30 cellular contexts compared by ENCODE assay signal in genomic region chr11:58392741-58393140, GRCh38. TPM values are rescaled to one million over a fixed set of nuclear protein-coding genes. Genes with fewer than 3 reads are reported as not detected.
DNase-seq lines count a peak whose midpoint lies in the region; ATAC-seq and TF ChIP-seq lines count a peak whose summit lies in the region.
"Had no signal": no experiment of that assay in that cellular context is flagged by ENCODE, and none has a peak within 500 bp of the region (broad histone marks: within the 10 kb centered on the region; RNA-seq: fewer than 3 reads in every experiment).

No MANE protein-coding gene starts in this region.

- H3K27ac ChIP-seq in ACC112 (ENCODE audit: low read depth, low read length) (peak overlapping the region; percentile 50), RWPE1 (no peak overlapping the region), foreskin keratinocyte (peak overlapping the region; percentile 4)
- H3K27ac ChIP-seq: esophagus squamous epithelium, gastrocnemius medialis had no signal

- DNase-seq in HFFc6: no peak
- DNase-seq in RWPE1 (ENCODE audit: low spot score): peak; percentile 7
- DNase-seq in foreskin keratinocyte: peak; percentile 23 to 50
- DNase-seq in SIG-M5 (lab: John Stamatoyannopoulos, UW): no peak
- no peak for DNase-seq in cardiac septum (ENCODE audit: low spot score)
- no peak for DNase-seq in hippocampal formation (lab: John Stamatoyannopoulos, UW)
- DNase-seq in activated CD8-positive, alpha-beta memory T cell treated with anti-CD3 and anti-CD28 coated beads, Interleukin-2, amount 10 ng/mL, durations not matched to agents 7 days and 5 days: no peak
- DNase-seq: activated CD4-positive, alpha-beta T cell treated with anti-CD3 and anti-CD28 coated beads, Interleukin-2, amount 50 U/mL, for 4 hours; activated naive CD4-positive, alpha-beta T cell; activated naive CD8-positive, alpha-beta T cell treated with anti-CD3 and anti-CD28 coated beads, Interleukin-2, amount 50 U/mL, for 24 hours; dermis blood vessel endothelial cell; DND-41; endodermal cell; esophagus squamous epithelium; gastrocnemius medialis; KG1; mucosa of descending colon; NCI-H1417 treated with DMSO at 0.1 percent for 48 hours; NCI-H345; stimulated activated naive B cell treated with anti-CD40 and anti-IgM and Interleukin-4, amounts not matched to agents 10 μg/mL and 1 μg/mL and 100 μg/mL, for 72 hours; substantia nigra; T-helper 17 cell had no signal

- 0 out of 2 replicates have a peak overlapping the region, but pooled peaks have one; percentile 33 for H3K4me3 ChIP-seq in ACC112 (ENCODE audit: low read depth, low read length)
- H3K4me3 ChIP-seq: esophagus squamous epithelium, gastrocnemius medialis, lung, mucosa of descending colon had no signal

- peaks cover 29% of the 10 kb centered on the region for H3K36me3 Mint-ChIP-seq in HFFc6 (ENCODE audit: low read depth)
- no peaks in the 10 kb centered on the region for H3K36me3 Mint-ChIP-seq in activated CD8-positive, alpha-beta memory T cell treated with anti-CD3 and anti-CD28 coated beads, Interleukin-2, amount 10 ng/mL, durations not matched to agents 7 days and 5 days
- H3K36me3 Mint-ChIP-seq: natural killer cell treated with Interleukin-12 subunit alpha and Interleukin-12 subunit beta and Interleukin-15 and Interleukin-18, amount 100 ng/mL, for 72 hours had no signal

- TF ChIP-seq CTCF in HFFc6 (IDR thresholded peaks at IDR 0.05) (no peak), RWPE1 (conservative IDR thresholded peaks at IDR 0.05; ENCODE audit: low read depth) (no peak), foreskin keratinocyte (conservative IDR thresholded peaks at IDR 0.05) (no peak)

- no peaks in the 10 kb centered on the region for H3K79me2 ChIP-seq in ACC112 (ENCODE audit: control insufficient read depth, insufficient read depth, low read length, unreplicated experiment)

- H3K4me1 ChIP-seq in ACC112 (ENCODE audit: control insufficient read depth, insufficient read depth, low read length, unreplicated experiment): peaks cover 38% of the 10 kb centered on the region
- H3K4me1 ChIP-seq in foreskin keratinocyte: peaks cover 50% of the 10 kb centered on the region
- H3K4me1 ChIP-seq: esophagus squamous epithelium, gastrocnemius medialis had no signal

- H3K9me3 Mint-ChIP-seq in HFFc6: peaks cover 18% of the 10 kb centered on the region
- peaks cover 10% of the 10 kb centered on the region for H3K9me3 Mint-ChIP-seq in activated CD8-positive, alpha-beta memory T cell treated with anti-CD3 and anti-CD28 coated beads, Interleukin-2, amount 10 ng/mL, durations not matched to agents 7 days and 5 days (ENCODE audit: low read depth)

- CTCF ChIA-PET in RWPE1 (lab: Yijun Ruan, JAX): interaction anchor here (0.6 kb wide), 1 partner anchor 189 kb away, joined by 3 read pairs; no protein-coding TSS in a partner anchor
- CTCF ChIA-PET in activated CD8-positive, alpha-beta memory T cell treated with anti-CD3 and anti-CD28 coated beads, Interleukin-2, amount 10 ng/mL, durations not matched to agents 7 days and 5 days (lab: Charles Lee): no interaction called here

- peaks cover 77% of the 10 kb centered on the region for H3K4me1 Mint-ChIP-seq in HFFc6 (ENCODE audit: low read depth)
- H3K4me1 Mint-ChIP-seq in activated CD8-positive, alpha-beta memory T cell treated with anti-CD3 and anti-CD28 coated beads, Interleukin-2, amount 10 ng/mL, durations not matched to agents 7 days and 5 days: no peaks in the 10 kb centered on the region
- H3K4me1 Mint-ChIP-seq: endodermal cell, T-helper 17 cell had no signal

- intact Hi-C loops in cardiac septum (cut with DNase I): no loop called here

- H3K27ac Mint-ChIP-seq in HFFc6: peak overlapping the region; percentile 71
- no peak overlapping the region for H3K27ac Mint-ChIP-seq in activated CD8-positive, alpha-beta memory T cell treated with anti-CD3 and anti-CD28 coated beads, Interleukin-2, amount 10 ng/mL, durations not matched to agents 7 days and 5 days
- H3K27ac Mint-ChIP-seq: activated naive CD8-positive, alpha-beta T cell treated with anti-CD3 and anti-CD28 coated beads, Interleukin-2, amount 50 U/mL, for 24 hours; endodermal cell; natural killer cell treated with Interleukin-12 subunit alpha and Interleukin-12 subunit beta and Interleukin-15 and Interleukin-18, amount 100 ng/mL, for 72 hours; stimulated activated naive B cell treated with anti-CD40 and anti-IgM and Interleukin-4, amounts not matched to agents 10 μg/mL and 1 μg/mL and 100 μg/mL, for 72 hours; T-helper 17 cell had no signal

- no peaks in the 10 kb centered on the region for H3K36me3 ChIP-seq in ACC112 (ENCODE audit: insufficient read depth, low read length)
- H3K36me3 ChIP-seq: esophagus squamous epithelium, gastrocnemius medialis had no signal

- peak overlapping the region; percentile 72 for H2AFZ ChIP-seq in ACC112 (ENCODE audit: low read length, unreplicated experiment)

- ATAC-seq in foreskin keratinocyte: peak; percentile 54
- ATAC-seq in activated CD8-positive, alpha-beta memory T cell treated with anti-CD3 and anti-CD28 coated beads, Interleukin-2, amount 10 ng/mL, durations not matched to agents 7 days and 5 days: no peak
- ATAC-seq: activated CD4-positive, CD25-positive, alpha-beta regulatory T cell treated with anti-CD3 and anti-CD28 coated beads, Interleukin-2, amount 50 U/mL, for 24 hours; activated naive CD8-positive, alpha-beta T cell treated with anti-CD3 and anti-CD28 coated beads, Interleukin-2, amount 50 U/mL, for 24 hours; gastrocnemius medialis; mucosa of descending colon; natural killer cell treated with Interleukin-12 subunit alpha and Interleukin-12 subunit beta and Interleukin-15 and Interleukin-18, amount 100 ng/mL, for 72 hours; stimulated activated naive B cell treated with anti-CD40 and anti-IgM and Interleukin-4, amounts not matched to agents 10 μg/mL and 1 μg/mL and 100 μg/mL, for 72 hours; T-helper 17 cell had no signal

- H3K4me3 Mint-ChIP-seq in HFFc6: peak overlapping the region; percentile 24
- no peak overlapping the region for H3K4me3 Mint-ChIP-seq in activated CD8-positive, alpha-beta memory T cell treated with anti-CD3 and anti-CD28 coated beads, Interleukin-2, amount 10 ng/mL, durations not matched to agents 7 days and 5 days
- H3K4me3 Mint-ChIP-seq: activated naive CD8-positive, alpha-beta T cell treated with anti-CD3 and anti-CD28 coated beads, Interleukin-2, amount 50 U/mL, for 24 hours; endodermal cell; natural killer cell treated with Interleukin-12 subunit alpha and Interleukin-12 subunit beta and Interleukin-15 and Interleukin-18, amount 100 ng/mL, for 72 hours; stimulated activated naive B cell treated with anti-CD40 and anti-IgM and Interleukin-4, amounts not matched to agents 10 μg/mL and 1 μg/mL and 100 μg/mL, for 72 hours; T-helper 17 cell had no signal

- no peaks in the 10 kb centered on the region for H3K27me3 ChIP-seq in ACC112 (ENCODE audit: insufficient read depth, low read length)
- H3K27me3 ChIP-seq in foreskin keratinocyte: no peaks in the 10 kb centered on the region
- H3K27me3 ChIP-seq: esophagus squamous epithelium, gastrocnemius medialis had no signal

- no peaks in the 10 kb centered on the region; the same call in 1 of the 2 replicates for H3K27me3 Mint-ChIP-seq in HFFc6 (ENCODE audit: insufficient read depth)
- no peaks in the 10 kb centered on the region for H3K27me3 Mint-ChIP-seq in activated CD8-positive, alpha-beta memory T cell treated with anti-CD3 and anti-CD28 coated beads, Interleukin-2, amount 10 ng/mL, durations not matched to agents 7 days and 5 days
- H3K27me3 Mint-ChIP-seq: activated naive CD8-positive, alpha-beta T cell treated with anti-CD3 and anti-CD28 coated beads, Interleukin-2, amount 50 U/mL, for 24 hours had no signal

- POLR2A ChIA-PET in RWPE1 (lab: Yijun Ruan, JAX; ENCODE audit: low non-redundant PET): no interaction called here

RNA-seq across cellular contexts. Expression of gene OR5B3, which starts 13.9 kb away (rescaled TPM):
- not detected for total RNA-seq in HFFc6 (2021; fragmentation: NEBNext Ultra II Directional; extraction: Animal tissue kit (Norgen Biotek cat#: 25700))
- not detected in 2 replicates for total RNA-seq in foreskin keratinocyte
- polyA plus RNA-seq in foreskin keratinocyte: not detected in 2 replicates
- total RNA-seq in cardiac septum: not detected
- not detected for total RNA-seq in activated CD8-positive, alpha-beta memory T cell treated with anti-CD3 and anti-CD28 coated beads, Interleukin-2, amount 10 ng/mL, durations not matched to agents 7 days and 5 days
- total RNA-seq: dermis blood vessel endothelial cell; endodermal cell; esophagus squamous epithelium; gastrocnemius medialis; lung; mucosa of descending colon; natural killer cell treated with Interleukin-12 subunit alpha and Interleukin-12 subunit beta and Interleukin-15 and Interleukin-18, amount 100 ng/mL, for 72 hours; omental fat pad; RPMI7951; skeletal muscle tissue; T-helper 17 cell; ureter had no signal
- polyA plus RNA-seq: lung had no signal

RNA-seq across cellular contexts. Expression of gene OR5B17, which starts 33.9 kb away (rescaled TPM):
- total RNA-seq in HFFc6 (2021; fragmentation: NEBNext Ultra II Directional; extraction: Animal tissue kit (Norgen Biotek cat#: 25700)): not detected
- total RNA-seq in foreskin keratinocyte (not detected in 2 replicates), cardiac septum (not detected)
- not detected in 2 replicates for polyA plus RNA-seq in foreskin keratinocyte
- total RNA-seq in activated CD8-positive, alpha-beta memory T cell treated with anti-CD3 and anti-CD28 coated beads, Interleukin-2, amount 10 ng/mL, durations not matched to agents 7 days and 5 days: not detected
- total RNA-seq: dermis blood vessel endothelial cell; endodermal cell; esophagus squamous epithelium; gastrocnemius medialis; lung; mucosa of descending colon; natural killer cell treated with Interleukin-12 subunit alpha and Interleukin-12 subunit beta and Interleukin-15 and Interleukin-18, amount 100 ng/mL, for 72 hours; omental fat pad; RPMI7951; skeletal muscle tissue; T-helper 17 cell; ureter had no signal
- polyA plus RNA-seq: lung had no signal

RNA-seq across cellular contexts. Expression of gene OR5B2, which starts 35.2 kb away (rescaled TPM):
- not detected for total RNA-seq in HFFc6 (2021; fragmentation: NEBNext Ultra II Directional; extraction: Animal tissue kit (Norgen Biotek cat#: 25700))
- total RNA-seq in foreskin keratinocyte (not detected in 2 replicates), cardiac septum (not detected)
- polyA plus RNA-seq in foreskin keratinocyte: not detected in 2 replicates
- not detected for total RNA-seq in activated CD8-positive, alpha-beta memory T cell treated with anti-CD3 and anti-CD28 coated beads, Interleukin-2, amount 10 ng/mL, durations not matched to agents 7 days and 5 days
- total RNA-seq: dermis blood vessel endothelial cell; endodermal cell; esophagus squamous epithelium; gastrocnemius medialis; lung; mucosa of descending colon; natural killer cell treated with Interleukin-12 subunit alpha and Interleukin-12 subunit beta and Interleukin-15 and Interleukin-18, amount 100 ng/mL, for 72 hours; omental fat pad; RPMI7951; skeletal muscle tissue; T-helper 17 cell; ureter had no signal
- polyA plus RNA-seq: lung had no signal

RNA-seq across cellular contexts. Expression of gene OR5B12, which starts 49.3 kb away (rescaled TPM):
- not detected for total RNA-seq in HFFc6 (2021; fragmentation: NEBNext Ultra II Directional; extraction: Animal tissue kit (Norgen Biotek cat#: 25700))
- not detected in 2 replicates for total RNA-seq in foreskin keratinocyte
- polyA plus RNA-seq in foreskin keratinocyte: not detected in 2 replicates
- not detected for total RNA-seq in cardiac septum
- not detected for total RNA-seq in activated CD8-positive, alpha-beta memory T cell treated with anti-CD3 and anti-CD28 coated beads, Interleukin-2, amount 10 ng/mL, durations not matched to agents 7 days and 5 days
- total RNA-seq: dermis blood vessel endothelial cell; endodermal cell; esophagus squamous epithelium; gastrocnemius medialis; lung; mucosa of descending colon; natural killer cell treated with Interleukin-12 subunit alpha and Interleukin-12 subunit beta and Interleukin-15 and Interleukin-18, amount 100 ng/mL, for 72 hours; omental fat pad; RPMI7951; skeletal muscle tissue; ureter had no signal
- polyA plus RNA-seq: lung had no signal

Comparison
In these comparisons a context has a peak if more than half of its experiments do, and no peak if none do; other contexts are left out.
1. DNase-seq: peak in RWPE1 (single experiment) and foreskin keratinocyte (2 of 2); none in HFFc6 (single experiment), SIG-M5 (single experiment), cardiac septum (single experiment), hippocampal formation (0 of 2) and activated CD8-positive, alpha-beta memory T cell treated with anti-CD3 and anti-CD28 coated beads, Interleukin-2, amount 10 ng/mL, durations not matched to agents 7 days and 5 days (single experiment).